ENCODE assay signal across 10 cellular contexts in the genomic region with DNA sequence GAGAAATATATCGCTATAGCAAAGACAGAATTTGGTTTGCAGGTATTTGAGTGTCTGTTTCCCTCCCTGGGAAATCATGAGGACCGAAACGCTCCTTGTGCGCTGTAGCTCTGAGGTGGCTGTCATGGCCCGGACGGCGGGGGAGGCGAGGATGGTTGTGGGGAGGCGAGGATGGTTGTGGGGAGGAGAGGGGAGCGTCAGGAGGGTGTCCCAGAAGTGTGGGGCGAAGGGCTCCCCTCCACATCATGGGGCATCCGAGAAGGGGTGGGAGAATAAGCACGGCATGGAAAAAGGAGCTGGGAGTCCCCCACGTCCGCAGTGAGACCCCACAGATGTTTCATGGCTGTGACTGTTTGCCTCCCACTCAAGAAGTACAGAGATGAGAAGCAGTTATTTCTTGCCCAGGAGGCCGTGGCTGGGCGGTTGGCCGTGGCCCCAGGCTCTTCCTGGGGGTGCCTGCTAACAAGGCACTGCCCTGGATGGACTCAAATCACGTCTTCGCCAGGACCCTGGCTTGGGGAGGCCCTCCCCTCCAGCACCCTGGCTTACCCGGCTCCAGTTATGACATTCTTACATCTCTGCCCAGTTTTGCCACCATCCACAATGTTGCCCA. TPM values are rescaled to one million over a fixed set of nuclear protein-coding genes. Genes with fewer than 3 reads are reported as not detected.
DNase-seq lines count a peak whose midpoint lies in the region; ATAC-seq and TF ChIP-seq lines count a peak whose summit lies in the region.
"Had no signal": no experiment of that assay in that cellular context is flagged by ENCODE, and none has a peak within 500 bp of the region (broad histone marks: within the 10 kb centered on the region; RNA-seq: fewer than 3 reads in every experiment).

No MANE protein-coding gene starts in this region.

- H3K4me3 ChIP-seq in thoracic aorta, result peak overlapping the region; percentile 92

- no peak for DNase-seq in activated T-cell treated with anti-CD3 and anti-CD28 coated beads, Interleukin-2, amount 50 U/mL, for 4 hours
- DNase-seq in activated T-cell treated with anti-CD3 and anti-CD28 coated beads, Interleukin-2, amount 50 U/mL, for 48 hours, result no peak
- no peak for DNase-seq in activated naive CD8-positive, alpha-beta T cell treated with anti-CD3 and anti-CD28 coated beads for 36 hours
- DNase-seq in mesothelial cell of epicardium (ENCODE audit: low spot score in 2 of 2, unreplicated experiment in 2 of 2) (no peak), thoracic aorta (ENCODE audit: low spot score) (no peak), putamen (ENCODE audit: low spot score) (no peak), 8988T (no peak)
- DNase-seq: BE2C, NCI-H1417 treated with DMSO at 0.1 percent for 48 hours had no signal

- peak overlapping the region; percentile 92 to 95 for H3K27ac ChIP-seq in thoracic aorta

- peaks cover 2% of the 10 kb centered on the region for H3K27me3 Mint-ChIP-seq in activated T-cell treated with anti-CD3 and anti-CD28 coated beads, Interleukin-2, amount 50 U/mL, for 4 hours (ENCODE audit: low read depth)
- H3K27me3 Mint-ChIP-seq in activated naive CD8-positive, alpha-beta T cell treated with anti-CD3 and anti-CD28 coated beads for 36 hours, result peaks cover 4% of the 10 kb centered on the region
- peaks cover 78% of the 10 kb centered on the region for H3K27me3 Mint-ChIP-seq in mesothelial cell of epicardium (ENCODE audit: low read depth)

- H3K36me3 Mint-ChIP-seq in activated T-cell treated with anti-CD3 and anti-CD28 coated beads, Interleukin-2, amount 50 U/mL, for 4 hours (ENCODE audit: insufficient read depth), result peaks cover 9% of the 10 kb centered on the region
- H3K36me3 Mint-ChIP-seq in activated naive CD8-positive, alpha-beta T cell treated with anti-CD3 and anti-CD28 coated beads for 36 hours, result peaks cover 22% of the 10 kb centered on the region
- no peaks in the 10 kb centered on the region for H3K36me3 Mint-ChIP-seq in mesothelial cell of epicardium

- no peaks in the 10 kb centered on the region for H3K36me3 ChIP-seq in thoracic aorta
- H3K36me3 ChIP-seq: BE2C had no signal

- ATAC-seq in activated T-cell treated with anti-CD3 and anti-CD28 coated beads, Interleukin-2, amount 50 U/mL, for 4 hours, result no peak
- no peak for ATAC-seq in thoracic aorta (ENCODE audit: insufficient number of reproducible peaks, low FRiP score, low read depth)
- ATAC-seq in GM18870 (IDR thresholded peaks at IDR 0.05; ENCODE audit: unreplicated experiment), result no peak

- H3K9me3 Mint-ChIP-seq in activated T-cell treated with anti-CD3 and anti-CD28 coated beads, Interleukin-2, amount 50 U/mL, for 4 hours, result no peaks in the 10 kb centered on the region
- H3K9me3 Mint-ChIP-seq in activated naive CD8-positive, alpha-beta T cell treated with anti-CD3 and anti-CD28 coated beads for 36 hours, result no peaks in the 10 kb centered on the region
- no peaks in the 10 kb centered on the region for H3K9me3 Mint-ChIP-seq in mesothelial cell of epicardium

- peak overlapping the region; percentile 83 for H3K4me3 Mint-ChIP-seq in activated T-cell treated with anti-CD3 and anti-CD28 coated beads, Interleukin-2, amount 50 U/mL, for 4 hours
- peak overlapping the region; percentile 70 for H3K4me3 Mint-ChIP-seq in activated naive CD8-positive, alpha-beta T cell treated with anti-CD3 and anti-CD28 coated beads for 36 hours
- H3K4me3 Mint-ChIP-seq in mesothelial cell of epicardium, result peak overlapping the region; percentile 65

- H3K4me1 ChIP-seq in thoracic aorta (ENCODE audit: control insufficient read depth in 1 of 2, low read depth in 2 of 2), result peaks cover 3 to 19% of the 10 kb centered on the region in 2 donors
- H3K4me1 ChIP-seq: BE2C had no signal

- H3K27ac Mint-ChIP-seq in activated naive CD8-positive, alpha-beta T cell treated with anti-CD3 and anti-CD28 coated beads for 36 hours, result peak overlapping the region; percentile 80
- H3K27ac Mint-ChIP-seq in mesothelial cell of epicardium, result no peak overlapping the region

- no peaks in the 10 kb centered on the region for H3K27me3 ChIP-seq in thoracic aorta (replicated peaks; ENCODE audit: insufficient read depth)
- H3K27me3 ChIP-seq: BE2C had no signal

- TF ChIP-seq CTCF in mesothelial cell of epicardium (IDR thresholded peaks at IDR 0.05; ENCODE audit: unreplicated experiment) (no peak), thoracic aorta (IDR thresholded peaks at IDR 0.05) (no peak)

- H3K9me3 ChIP-seq in thoracic aorta, result no peaks in the 10 kb centered on the region
- H3K9me3 ChIP-seq: BE2C had no signal

- H3K4me1 Mint-ChIP-seq in activated T-cell treated with anti-CD3 and anti-CD28 coated beads, Interleukin-2, amount 50 U/mL, for 4 hours (ENCODE audit: low read depth), result peaks cover 33% of the 10 kb centered on the region
- H3K4me1 Mint-ChIP-seq in activated naive CD8-positive, alpha-beta T cell treated with anti-CD3 and anti-CD28 coated beads for 36 hours, result peaks cover 21% of the 10 kb centered on the region
- H3K4me1 Mint-ChIP-seq in mesothelial cell of epicardium, result peaks cover 5% of the 10 kb centered on the region

RNA-seq across cellular contexts. Expression of a gene that starts 0.9 kb away (rescaled TPM):
- 10 to 100 TPM; 27.0 to 31.6 (median 31.3) TPM for total RNA-seq in activated T-cell treated with anti-CD3 and anti-CD28 coated beads, Interleukin-2, amount 50 U/mL, for 4 hours
- 10 to 100 TPM; 23.9 to 26.8 TPM for total RNA-seq in activated naive CD8-positive, alpha-beta T cell treated with anti-CD3 and anti-CD28 coated beads for 36 hours
- 0.18 to 0.49 TPM (median 0.22 TPM) in 3 replicates for total RNA-seq in mesothelial cell of epicardium
- total RNA-seq in thoracic aorta, result 10 to 100 TPM; 59.4 to 89.8 TPM

Comparison
In these comparisons a context has a peak if more than half of its experiments do, and no peak if none do; other contexts are left out.
1. RNA of a gene that starts 0.9 kb away (total RNA-seq): 59.4 to 89.8 TPM in thoracic aorta, 27.0 to 31.6 TPM in activated T-cell treated with anti-CD3 and anti-CD28 coated beads, Interleukin-2, amount 50 U/mL, for 4 hours and 23.9 to 26.8 TPM in activated naive CD8-positive, alpha-beta T cell treated with anti-CD3 and anti-CD28 coated beads for 36 hours; 0.18 to 0.49 TPM in mesothelial cell of epicardium; every median in the first group is over 10 times any median in the second.
2. Peak in every context shown above with its lines, with median percentiles within 50 percentile points of each other: H3K4me3 Mint-ChIP-seq.